In genomic region chr3:71514621-71515020, GRCh38 we compare ENCODE assay signal across 30 cellular contexts.
A peak's percentile ranks its signal among the peaks of the same experiment; 100 is the strongest.
DNase-seq lines count a peak whose midpoint lies in the region; ATAC-seq and TF ChIP-seq lines count a peak whose summit lies in the region.
"Had no signal": no experiment of that assay in that cellular context is flagged by ENCODE, and none has a peak within 500 bp of the region (broad histone marks: within the 10 kb centered on the region; RNA-seq: fewer than 3 reads in every experiment).

No MANE protein-coding gene starts in this region.

- H2AK9ac ChIP-seq in IMR-90 (replicated peaks; ENCODE audit: low read depth, low read length, poor library complexity) = no peak overlapping the region

- no peak for TF ChIP-seq RAD21 in IMR-90 (IDR thresholded peaks at IDR 0.05; ENCODE audit: low read length)

- no peak overlapping the region for H3K4me2 ChIP-seq in IMR-90 (ENCODE audit: low read depth, low read length)

- peak overlapping the region; percentile 13; the same call in 1 of the 2 replicates for H4K91ac ChIP-seq in IMR-90 (ENCODE audit: insufficient read depth, low read depth, low read length)

- no peak overlapping the region for H2AFZ ChIP-seq in IMR-90 (replicated peaks; ENCODE audit: low read length, poor library complexity)

- CTCF ChIA-PET in IMR-90 (lab: Yijun Ruan, JAX) = no interaction called here
- CTCF ChIA-PET in activated CD8-positive, alpha-beta memory T cell treated with anti-CD3 and anti-CD28 coated beads, Interleukin-2, amount 10 ng/mL, durations not matched to agents 7 days and 5 days (lab: Charles Lee) = no interaction called here

- no peak overlapping the region for H3K27ac ChIP-seq in IMR-90 (ENCODE audit: insufficient read depth, low read length)
- H3K27ac ChIP-seq in epithelial cell of prostate = peak overlapping the region; percentile 61
- peak overlapping the region; percentile 85 for H3K27ac ChIP-seq in neutrophil

- no peak overlapping the region; the same call in none of the 2 replicates for H3K14ac ChIP-seq in IMR-90 (replicated peaks; ENCODE audit: low read depth, low read length)

- TF ChIP-seq CTCF in IMR-90 (conservative IDR thresholded peaks at IDR 0.05; ENCODE audit: low read depth, low read length) (no peak), neutrophil (IDR thresholded peaks at IDR 0.05) (no peak), foreskin fibroblast (IDR thresholded peaks at IDR 0.05; ENCODE audit: low read depth, low read length) (no peak)

- peaks cover 9% of the 10 kb centered on the region; the same call in 1 of the 2 replicates for H3K9me1 ChIP-seq in IMR-90 (ENCODE audit: insufficient read depth, low read length)

- peak overlapping the region; percentile 11; the same call in 1 of the 2 replicates for H2BK20ac ChIP-seq in IMR-90 (ENCODE audit: low read depth, low read length)

- no peak for ATAC-seq in IMR-90 (ENCODE audit: low read depth)
- ATAC-seq in activated CD8-positive, alpha-beta memory T cell treated with anti-CD3 and anti-CD28 coated beads, Interleukin-2, amount 10 ng/mL, durations not matched to agents 7 days and 5 days = no peak
- no peak for ATAC-seq in GM21423 (IDR thresholded peaks at IDR 0.05; ENCODE audit: unreplicated experiment)
- ATAC-seq: naive thymus-derived CD4-positive, alpha-beta T cell; stimulated activated effector memory CD8-positive, alpha-beta T cell treated with anti-CD3 and anti-CD28 coated beads, Interleukin-12 subunit alpha, Interleukin-12 subunit beta, amount 100 ng/mL, for 72 hours; T-helper 17 cell had no signal

- peaks cover 10% of the 10 kb centered on the region for H3K4me1 Mint-ChIP-seq in activated CD8-positive, alpha-beta memory T cell treated with anti-CD3 and anti-CD28 coated beads, Interleukin-2, amount 10 ng/mL, durations not matched to agents 7 days and 5 days

- no peak overlapping the region for H3K4me3 Mint-ChIP-seq in activated CD8-positive, alpha-beta memory T cell treated with anti-CD3 and anti-CD28 coated beads, Interleukin-2, amount 10 ng/mL, durations not matched to agents 7 days and 5 days
- H3K4me3 Mint-ChIP-seq: activated naive CD8-positive, alpha-beta T cell treated with anti-CD3 and anti-CD28 coated beads, Interleukin-2, amount 10 ng/mL, durations not matched to agents 7 days and 5 days; activated T-cell treated with anti-CD3 and anti-CD28 coated beads, Interleukin-2, amount 50 U/mL, for 24 hours; CD4-positive, CD25-positive, alpha-beta regulatory T cell; IgD-negative memory B cell; naive thymus-derived CD4-positive, alpha-beta T cell; stimulated activated effector memory CD8-positive, alpha-beta T cell treated with anti-CD3 and anti-CD28 coated beads, Interleukin-12 subunit alpha, Interleukin-12 subunit beta, amount 100 ng/mL, for 72 hours; T-helper 17 cell; type B pancreatic cell had no signal

- peak overlapping the region; percentile 11; the same call in 1 of the 2 replicates for H3K4ac ChIP-seq in IMR-90 (ENCODE audit: low read depth, low read length)

- H3K18ac ChIP-seq in IMR-90 (ENCODE audit: low read depth, low read length) = no peak overlapping the region

- H3K23ac ChIP-seq in IMR-90 (ENCODE audit: low read depth, low read length) = peak overlapping the region; percentile 11; the same call in 1 of the 2 replicates

- H4K8ac ChIP-seq in IMR-90 (ENCODE audit: low read depth in 2 of 2, low read length in 2 of 2) = no peak overlapping the region

- no peak overlapping the region for H3K56ac ChIP-seq in IMR-90 (ENCODE audit: extremely low read depth, insufficient read depth, low read length)

- BruUV-seq in IMR-90 (replicated peaks; lab: Mats Ljungman, UMichigan) = no TSS peak

- H3K4me3 ChIP-seq in IMR-90 (ENCODE audit: insufficient read depth, low read depth, low read length) = no peak overlapping the region
- no peak overlapping the region for H3K4me3 ChIP-seq in neutrophil (ENCODE audit: low read depth in 1 of 2, low read length in 1 of 2)
- H3K4me3 ChIP-seq in foreskin fibroblast (ENCODE audit: low read depth in 1 of 2, low read length in 2 of 2) = no peak overlapping the region
- H3K4me3 ChIP-seq: colonic mucosa had no signal

- TF ChIP-seq POLR2A in IMR-90 (IDR thresholded peaks at IDR 0.05; ENCODE audit: low read depth, low read length) = no peak

- DNase-seq in A172 (ENCODE audit: low spot score) (peak; percentile 37), IMR-90 (peak; percentile 22), epithelial cell of prostate (ENCODE audit: low read depth, low spot score) (no peak), foreskin fibroblast (no peak)
- no peak for DNase-seq in activated CD8-positive, alpha-beta memory T cell treated with anti-CD3 and anti-CD28 coated beads, Interleukin-2, amount 10 ng/mL, durations not matched to agents 7 days and 5 days
- no peak for DNase-seq in stimulated activated CD4-positive, alpha-beta T cell treated with anti-CD3 and anti-CD28 coated beads, Interleukin-12 subunit alpha, Interleukin-12 subunit beta, amount 100 ng/mL, for 4 hours
- DNase-seq: activated CD4-positive, alpha-beta T cell treated with anti-CD3 and anti-CD28 coated beads, Interleukin-2, amount 50 U/mL, for 1 hour; activated CD4-positive, CD25-positive, alpha-beta regulatory T cell; activated gamma-delta T cell; activated naive CD8-positive, alpha-beta T cell treated with anti-CD3 and anti-CD28 coated beads, Interleukin-2, amount 10 ng/mL, durations not matched to agents 7 days and 5 days; activated T-cell treated with anti-CD3 and anti-CD28 coated beads, Interleukin-2, amount 50 U/mL, for 24 hours; AML-193; aorta; CD4-positive, CD25-positive, alpha-beta regulatory T cell; colonic mucosa; DND-41; effector CD4-positive, alpha-beta T cell; GOT3; islet precursor cell; naive thymus-derived CD4-positive, alpha-beta T cell; NCI-H2107; NCI-H446; sigmoid colon; stimulated activated CD4-positive, alpha-beta T cell treated with anti-CD3 and anti-CD28 coated beads, Interleukin-15, amount 100 ng/mL, for 24 hours; T-helper 17 cell had no signal

- peak overlapping the region; percentile 49 for H2BK120ac ChIP-seq in IMR-90 (ENCODE audit: low read depth, low read length)

- H3K9me3 ChIP-seq in IMR-90 (ENCODE audit: control insufficient read depth, insufficient read depth, low read length) = no peaks in the 10 kb centered on the region; the same call in 1 of the 2 replicates
- no peaks in the 10 kb centered on the region for H3K9me3 ChIP-seq in neutrophil
- H3K9me3 ChIP-seq: colonic mucosa, sigmoid colon had no signal

- peak overlapping the region; percentile 48; the same call in 1 of the 2 replicates for H2AK5ac ChIP-seq in IMR-90 (ENCODE audit: low read depth, low read length)

- peak overlapping the region; percentile 8; the same call in 1 of the 3 replicates for H2BK15ac ChIP-seq in IMR-90 (ENCODE audit: low read depth, low read length)

- H3K27me3 ChIP-seq in IMR-90 (ENCODE audit: control insufficient read depth, insufficient read depth, low read length) = no peaks in the 10 kb centered on the region
- H3K27me3 ChIP-seq in neutrophil = no peaks in the 10 kb centered on the region
- H3K27me3 ChIP-seq: colonic mucosa, sigmoid colon had no signal

- H3K36me3 ChIP-seq in IMR-90 (ENCODE audit: control insufficient read depth, insufficient read depth, low read length) (no peaks in the 10 kb centered on the region), neutrophil (no peaks in the 10 kb centered on the region)
- H3K36me3 ChIP-seq: colonic mucosa, sigmoid colon had no signal

- H2BK5ac ChIP-seq in IMR-90 (ENCODE audit: low read depth, low read length, poor library complexity, severe bottlenecking) = no peak overlapping the region

- dilution Hi-C loops in IMR-90 (cut with HindIII; ENCODE audit: low sequenced_read_pairs, unreplicated experiment) = no loop called here

- POLR2A ChIA-PET in IMR-90 (lab: Charles Lee; ENCODE audit: unreplicated experiment) = no interaction called here

- WGBS in IMR-90 (ENCODE audit: extremely low coverage in 2 of 2, insufficient read length in 1 of 2), 2 experiments = 91% methylated on average over 3 of the region's 5 CpGs; no CpG with 5 or more reads in 1 of the 2 experiments

- no peaks in the 10 kb centered on the region for H3K9me3 Mint-ChIP-seq in activated CD8-positive, alpha-beta memory T cell treated with anti-CD3 and anti-CD28 coated beads, Interleukin-2, amount 10 ng/mL, durations not matched to agents 7 days and 5 days (ENCODE audit: low read depth)
- H3K9me3 Mint-ChIP-seq: activated naive CD8-positive, alpha-beta T cell treated with anti-CD3 and anti-CD28 coated beads, Interleukin-2, amount 10 ng/mL, durations not matched to agents 7 days and 5 days; activated T-cell treated with anti-CD3 and anti-CD28 coated beads, Interleukin-2, amount 50 U/mL, for 24 hours; CD4-positive, CD25-positive, alpha-beta regulatory T cell; IgD-negative memory B cell; naive thymus-derived CD4-positive, alpha-beta T cell; stimulated activated effector memory CD8-positive, alpha-beta T cell treated with anti-CD3 and anti-CD28 coated beads, Interleukin-12 subunit alpha, Interleukin-12 subunit beta, amount 100 ng/mL, for 72 hours; type B pancreatic cell had no signal

- no peak overlapping the region for H3K9ac ChIP-seq in IMR-90 (ENCODE audit: low read depth, low read length)

- intact Hi-C loops in IMR-90 (cut with micrococcal nuclease) = loop anchor here (5.0 kb wide), 1 partner anchor 68 kb away; the partner anchor contains the start of gene FOXP1

- no peaks in the 10 kb centered on the region for H3K36me3 Mint-ChIP-seq in activated CD8-positive, alpha-beta memory T cell treated with anti-CD3 and anti-CD28 coated beads, Interleukin-2, amount 10 ng/mL, durations not matched to agents 7 days and 5 days
- H3K36me3 Mint-ChIP-seq: IgD-negative memory B cell; stimulated activated effector memory CD8-positive, alpha-beta T cell treated with anti-CD3 and anti-CD28 coated beads, Interleukin-12 subunit alpha, Interleukin-12 subunit beta, amount 100 ng/mL, for 72 hours; type B pancreatic cell had no signal

- no peaks in the 10 kb centered on the region for H4K20me1 ChIP-seq in IMR-90 (ENCODE audit: insufficient read depth, low read length)

- H3K79me1 ChIP-seq in IMR-90 (ENCODE audit: low read depth in 1 of 2, low read length in 2 of 2) = peaks cover 36 to 52% of the 10 kb centered on the region in 2 experiments

- H4K5ac ChIP-seq in IMR-90 (ENCODE audit: low read depth, low read length) = no peak overlapping the region

- no peaks in the 10 kb centered on the region for H3K27me3 Mint-ChIP-seq in activated CD8-positive, alpha-beta memory T cell treated with anti-CD3 and anti-CD28 coated beads, Interleukin-2, amount 10 ng/mL, durations not matched to agents 7 days and 5 days
- H3K27me3 Mint-ChIP-seq: activated naive CD8-positive, alpha-beta T cell treated with anti-CD3 and anti-CD28 coated beads, Interleukin-2, amount 10 ng/mL, durations not matched to agents 7 days and 5 days; activated T-cell treated with anti-CD3 and anti-CD28 coated beads, Interleukin-2, amount 50 U/mL, for 24 hours; CD4-positive, CD25-positive, alpha-beta regulatory T cell; naive thymus-derived CD4-positive, alpha-beta T cell; T-helper 17 cell; type B pancreatic cell had no signal

- H3K27ac Mint-ChIP-seq in activated CD8-positive, alpha-beta memory T cell treated with anti-CD3 and anti-CD28 coated beads, Interleukin-2, amount 10 ng/mL, durations not matched to agents 7 days and 5 days = no peak overlapping the region
- H3K27ac Mint-ChIP-seq: activated naive CD8-positive, alpha-beta T cell treated with anti-CD3 and anti-CD28 coated beads, Interleukin-2, amount 10 ng/mL, durations not matched to agents 7 days and 5 days; activated T-cell treated with anti-CD3 and anti-CD28 coated beads, Interleukin-2, amount 50 U/mL, for 24 hours; IgD-negative memory B cell; naive thymus-derived CD4-positive, alpha-beta T cell; stimulated activated effector memory CD8-positive, alpha-beta T cell treated with anti-CD3 and anti-CD28 coated beads, Interleukin-12 subunit alpha, Interleukin-12 subunit beta, amount 100 ng/mL, for 72 hours; T-helper 17 cell; type B pancreatic cell had no signal

- in situ Hi-C loops in IMR-90 (cut with MboI; ENCODE audit: low sequenced_read_pairs) = no loop called here

- H3K4me1 ChIP-seq in IMR-90 (ENCODE audit: control insufficient read depth, insufficient read depth, low read length) (peaks cover 7% of the 10 kb centered on the region), neutrophil (ENCODE audit: control insufficient read depth in 1 of 2, insufficient read depth in 1 of 2, low read depth in 1 of 2, low read length in 1 of 2) (peaks cover 51 to 62% of the 10 kb centered on the region in 2 experiments)
- H3K4me1 ChIP-seq: colonic mucosa had no signal

Comparison
In these comparisons a context has a peak if more than half of its experiments do, and no peak if none do; other contexts are left out.
1. DNase-seq: peak in A172 (single experiment) and IMR-90 (single experiment); none in epithelial cell of prostate (single experiment), foreskin fibroblast (0 of 2), activated CD8-positive, alpha-beta memory T cell treated with anti-CD3 and anti-CD28 coated beads, Interleukin-2, amount 10 ng/mL, durations not matched to agents 7 days and 5 days (single experiment) and stimulated activated CD4-positive, alpha-beta T cell treated with anti-CD3 and anti-CD28 coated beads, Interleukin-12 subunit alpha, Interleukin-12 subunit beta, amount 100 ng/mL, for 4 hours (single experiment).